In the genomic region with DNA sequence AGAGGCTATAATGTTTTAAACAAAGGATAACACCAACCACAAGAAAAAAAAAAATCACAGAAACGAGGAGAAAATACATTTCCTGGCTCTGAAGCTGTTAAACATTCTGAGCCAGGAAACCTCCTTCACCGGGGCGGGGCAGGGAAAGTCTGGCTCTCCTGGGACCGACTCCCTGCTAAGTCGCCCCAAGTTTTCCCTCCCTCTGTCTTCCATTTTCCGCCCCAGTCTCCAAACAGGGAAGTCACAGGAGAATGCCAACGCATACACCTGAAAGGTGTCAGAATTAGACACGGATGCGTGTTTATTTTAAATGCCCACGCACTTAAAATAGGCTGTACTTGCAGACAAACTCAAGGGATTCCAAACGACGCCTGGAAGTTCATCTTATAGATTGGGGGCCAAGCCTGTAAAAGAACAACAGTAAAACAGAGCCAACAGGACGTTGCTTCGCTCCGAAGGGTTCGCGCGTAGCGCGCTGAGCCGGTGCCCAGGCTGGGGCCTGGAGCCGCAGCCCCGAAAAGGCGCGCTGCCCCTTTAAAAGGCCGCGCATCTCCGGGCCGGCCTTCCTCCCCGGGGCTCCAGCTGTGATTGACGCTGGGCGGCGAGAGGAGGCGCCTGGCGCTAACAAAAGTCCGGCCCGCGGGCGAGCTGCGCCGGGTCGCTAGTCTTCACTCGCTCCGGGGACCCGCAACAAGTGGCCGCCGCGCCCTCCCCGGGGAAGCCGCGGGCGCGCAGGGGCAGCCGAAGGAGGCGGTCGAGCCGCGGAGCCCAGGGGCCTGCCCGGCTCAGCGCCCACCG, we compare ENCODE assay signal across 8 cellular contexts. TPM values are rescaled to one million over a fixed set of nuclear protein-coding genes. Genes with fewer than 3 reads are reported as not detected.
DNase-seq lines count a peak whose midpoint lies in the region; ATAC-seq and TF ChIP-seq lines count a peak whose summit lies in the region.

A gene (plus strand): TSS at position 653 of the 798 bp plus-strand sequence.

- H3K27me3 ChIP-seq in MG63 (peaks cover 2% of the 10 kb centered on the region; the same call in 1 of the 2 replicates), kidney epithelial cell (ENCODE audit: control insufficient read depth, insufficient read depth, low read length) (no peaks in the 10 kb centered on the region)

- H3K4me1 Mint-ChIP-seq in stimulated activated naive B cell treated with anti-CD40 and anti-IgM and Interleukin-4, amounts not matched to agents 10 μg/mL and 1 μg/mL and 100 μg/mL, for 72 hours = no peaks in the 10 kb centered on the region
- H3K4me1 Mint-ChIP-seq in stimulated activated memory B cell treated with anti-CD40 and anti-IgM and Interleukin-4, amounts not matched to agents 10 μg/mL and 1 μg/mL and 100 μg/mL, for 72 hours = no peaks in the 10 kb centered on the region

- H3K4me3 ChIP-seq in MG63 = peak within 1 kb of the TSS; percentile 84
- H3K4me3 ChIP-seq in choroid plexus epithelial cell (ENCODE audit: low read depth, low read length) = peak within 1 kb of the TSS; percentile 86
- peak within 1 kb of the TSS; percentile 93 for H3K4me3 ChIP-seq in kidney epithelial cell (ENCODE audit: low read depth, low read length)

- no peaks in the 10 kb centered on the region for H3K36me3 Mint-ChIP-seq in stimulated activated naive B cell treated with anti-CD40 and anti-IgM and Interleukin-4, amounts not matched to agents 10 μg/mL and 1 μg/mL and 100 μg/mL, for 72 hours
- H3K36me3 Mint-ChIP-seq in stimulated activated memory B cell treated with anti-CD40 and anti-IgM and Interleukin-4, amounts not matched to agents 10 μg/mL and 1 μg/mL and 100 μg/mL, for 72 hours = no peaks in the 10 kb centered on the region

- no peak within 1 kb of the TSS for H3K4me3 Mint-ChIP-seq in stimulated activated naive B cell treated with anti-CD40 and anti-IgM and Interleukin-4, amounts not matched to agents 10 μg/mL and 1 μg/mL and 100 μg/mL, for 72 hours
- no peak within 1 kb of the TSS for H3K4me3 Mint-ChIP-seq in stimulated activated memory B cell treated with anti-CD40 and anti-IgM and Interleukin-4, amounts not matched to agents 10 μg/mL and 1 μg/mL and 100 μg/mL, for 72 hours

- peak in 1 of 2 donors; percentile 48 for ATAC-seq in stimulated activated naive B cell treated with anti-CD40 and anti-IgM and Interleukin-4, amounts not matched to agents 10 μg/mL and 1 μg/mL and 100 μg/mL, for 72 hours (replicated peaks)
- ATAC-seq in stimulated activated memory B cell treated with anti-CD40 and anti-IgM and Interleukin-4, amounts not matched to agents 10 μg/mL and 1 μg/mL and 100 μg/mL, for 72 hours = no peak

- in situ Hi-C loops in GM13976 (cut with MboI; ENCODE audit: low sequenced_read_pairs, unreplicated experiment) = no loop called here

- H3K27ac Mint-ChIP-seq in stimulated activated naive B cell treated with anti-CD40 and anti-IgM and Interleukin-4, amounts not matched to agents 10 μg/mL and 1 μg/mL and 100 μg/mL, for 72 hours = peak within 1 kb of the TSS; percentile 47
- no peak within 1 kb of the TSS for H3K27ac Mint-ChIP-seq in stimulated activated memory B cell treated with anti-CD40 and anti-IgM and Interleukin-4, amounts not matched to agents 10 μg/mL and 1 μg/mL and 100 μg/mL, for 72 hours

- TF ChIP-seq CTCF in GM13976 (IDR thresholded peaks at IDR 0.05; ENCODE audit: borderline replicate concordance, control extremely low read depth, extremely low read depth, insufficient read depth, missing control alignments) (no peak), choroid plexus epithelial cell (conservative IDR thresholded peaks at IDR 0.05; ENCODE audit: low read depth, low read length) (peak; percentile 22), kidney epithelial cell (IDR thresholded peaks at IDR 0.05; ENCODE audit: insufficient read depth, low read length, poor library complexity, severe bottlenecking) (peak; percentile 27)

- H3K9me3 ChIP-seq in MG63 = no peaks in the 10 kb centered on the region

- peaks cover 25% of the 10 kb centered on the region for H3K36me3 ChIP-seq in MG63
- no peaks in the 10 kb centered on the region for H3K36me3 ChIP-seq in kidney epithelial cell (ENCODE audit: control insufficient read depth, insufficient read depth, low read length)

- peaks cover 3 to 4% of the 10 kb centered on the region in 2 donors for H3K9me3 Mint-ChIP-seq in stimulated activated naive B cell treated with anti-CD40 and anti-IgM and Interleukin-4, amounts not matched to agents 10 μg/mL and 1 μg/mL and 100 μg/mL, for 72 hours
- H3K9me3 Mint-ChIP-seq in stimulated activated memory B cell treated with anti-CD40 and anti-IgM and Interleukin-4, amounts not matched to agents 10 μg/mL and 1 μg/mL and 100 μg/mL, for 72 hours = peaks cover 3% of the 10 kb centered on the region

- H3K27me3 Mint-ChIP-seq in stimulated activated naive B cell treated with anti-CD40 and anti-IgM and Interleukin-4, amounts not matched to agents 10 μg/mL and 1 μg/mL and 100 μg/mL, for 72 hours = peaks cover 34 to 48% of the 10 kb centered on the region in 2 donors
- peaks cover 17% of the 10 kb centered on the region for H3K27me3 Mint-ChIP-seq in stimulated activated memory B cell treated with anti-CD40 and anti-IgM and Interleukin-4, amounts not matched to agents 10 μg/mL and 1 μg/mL and 100 μg/mL, for 72 hours

- no peak for TF ChIP-seq POLR2A in erythroblast (IDR thresholded peaks at IDR 0.05; ENCODE audit: low read length)

- DNase-seq in GM13976 (ENCODE audit: low spot score) (peak; percentile 39), MG63 (peak; percentile 91), choroid plexus epithelial cell (ENCODE audit: low read depth) (peak; percentile 85), kidney epithelial cell (ENCODE audit: low read depth) (peak; percentile 26), SHP77 treated with DMSO at 0.1 percent for 48 hours (lab: John Stamatoyannopoulos, UW) (no peak), erythroblast (lab: John Stamatoyannopoulos, UW) (no peak)
- no peak for DNase-seq in stimulated activated naive B cell treated with anti-CD40 and anti-IgM and Interleukin-4, amounts not matched to agents 10 μg/mL and 1 μg/mL and 100 μg/mL, for 72 hours

RNA-seq across cellular contexts. Expression of the gene that starts here (rescaled TPM):
- 9.4 and 17.9 TPM in 2 replicates for total RNA-seq in MG63 (2014; rRNA removed; shearing (Covaris generic); ENCODE audit: low replicate concordance)
- 4.4 and 5.8 TPM in 2 replicates for total RNA-seq in kidney epithelial cell

Comparison
In these comparisons a context has a peak if more than half of its experiments do, and no peak if none do; other contexts are left out.
1. DNase-seq: peak in GM13976 (single experiment), MG63 (single experiment), choroid plexus epithelial cell (single experiment) and kidney epithelial cell (single experiment); none in stimulated activated naive B cell treated with anti-CD40 and anti-IgM and Interleukin-4, amounts not matched to agents 10 μg/mL and 1 μg/mL and 100 μg/mL, for 72 hours (single experiment), SHP77 treated with DMSO at 0.1 percent for 48 hours (single experiment) and erythroblast (0 of 2).
2. Peak in every context shown above with its lines, with median percentiles within 50 percentile points of each other: H3K4me3 ChIP-seq.